In the genomic region with DNA sequence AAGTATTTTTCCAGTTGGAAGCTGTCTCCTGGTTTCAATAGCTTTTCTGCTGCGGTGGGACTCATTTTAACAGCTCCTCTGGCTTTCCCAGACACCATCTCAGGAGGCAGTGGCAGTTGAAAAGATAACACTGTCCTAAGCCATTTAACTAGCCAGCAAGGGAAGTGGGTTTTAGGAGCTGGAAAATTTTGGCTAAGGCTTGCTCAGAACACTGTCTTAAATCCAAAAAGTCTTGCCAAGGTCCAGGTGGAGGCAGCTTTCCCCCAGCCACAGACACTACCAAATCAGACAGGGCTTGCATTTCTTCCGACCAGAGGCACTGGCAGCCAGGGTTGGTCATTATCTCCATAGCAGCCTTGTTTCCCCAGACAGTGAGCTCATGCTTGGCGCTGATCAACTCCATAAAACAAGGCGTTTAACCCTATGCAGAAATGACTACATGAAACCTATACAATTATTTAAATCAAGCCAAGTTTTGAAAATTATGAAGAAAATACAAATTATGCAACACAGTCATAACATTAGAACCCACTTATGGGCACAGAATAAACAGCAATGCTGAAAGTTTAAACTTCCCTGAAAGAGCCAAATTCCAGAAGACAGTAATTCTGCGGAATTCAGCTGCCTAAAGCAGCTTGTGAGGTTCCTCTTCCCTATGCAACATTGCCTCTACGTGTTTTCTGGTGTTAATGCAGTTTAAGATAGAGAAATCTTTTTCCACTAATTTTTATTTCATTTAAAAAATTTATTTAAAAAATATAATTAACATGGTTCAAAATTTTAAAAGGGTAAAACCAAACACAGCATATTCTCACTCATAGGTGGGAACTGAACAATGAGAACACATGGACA, we compare ENCODE assay signal across 12 cellular contexts. TPM values are rescaled to one million over a fixed set of nuclear protein-coding genes. Genes with fewer than 3 reads are reported as not detected.
DNase-seq lines count a peak whose midpoint lies in the region; ATAC-seq lines count a peak whose summit lies in the region.
"Had no signal": no experiment of that assay in that cellular context is flagged by ENCODE, and none has a peak within 500 bp of the region (broad histone marks: within the 10 kb centered on the region; RNA-seq: fewer than 3 reads in every experiment).

No MANE protein-coding gene starts in this region.

- in situ Hi-C loops in GM23248 (cut with MboI), result no loop called here

- no peaks in the 10 kb centered on the region for H3K27me3 ChIP-seq in GM23248 (replicated peaks; ENCODE audit: insufficient read depth)

- H4K20me1 ChIP-seq in GM23248 (ENCODE audit: insufficient read depth), result no peaks in the 10 kb centered on the region

- DNase-seq in GM23248 (peak; percentile 93), caudate nucleus (lab: John Stamatoyannopoulos, UW) (peak in 22 of 61 donors; percentile 1 to 42 (median 20)), hypothalamus (lab: John Stamatoyannopoulos, UW) (peak in 26 of 51 donors; percentile 3 to 59 (median 26)), skeletal muscle cell (ENCODE audit: low read depth) (peak; percentile 56), NCI-H2107 treated with DMSO at 0.1 percent for 48 hours (lab: John Stamatoyannopoulos, UW; ENCODE audit: unreplicated experiment) (no peak), NK-92 (lab: John Stamatoyannopoulos, UW; ENCODE audit: unreplicated experiment) (no peak)
- DNase-seq: activated CD8-positive, alpha-beta memory T cell treated with anti-CD3 and anti-CD28 coated beads, Interleukin-2, amount 50 U/mL, for 4 hours; H7; RPMI8226; stimulated activated CD4-positive, alpha-beta T cell treated with anti-CD3 and anti-CD28 coated beads, Interleukin-1b, Interleukin-23, amount 100 ng/mL, for 48 hours had no signal

- H3K4me2 ChIP-seq in GM23248 (ENCODE audit: unreplicated experiment), result peak overlapping the region; percentile 40

- H3K9me2 ChIP-seq in GM23248 (ENCODE audit: insufficient read depth), result no peaks in the 10 kb centered on the region

- H3F3A ChIP-seq in GM23248 (ENCODE audit: insufficient read depth), result peaks cover 18% of the 10 kb centered on the region; the same call in 1 of the 2 replicates

- no peaks in the 10 kb centered on the region for H3K36me3 ChIP-seq in GM23248 (ENCODE audit: low read depth)

- WGBS in GM23248 (ENCODE audit: low coverage in 1 of 2, low lambda C conversion rate in 2 of 2, missing lambda C conversion rate in 2 of 2), 2 experiments, result 9 to 10% methylated on average over 6 of the region's 6 CpGs

- peak overlapping the region; percentile 38 for H3K4me3 ChIP-seq in GM23248
- H3K4me3 ChIP-seq in skeletal muscle cell (ENCODE audit: low read depth, low read length), result no peak overlapping the region

- H3K4me1 ChIP-seq in GM23248 (ENCODE audit: insufficient read depth), result peaks cover 30% of the 10 kb centered on the region

- H3K79me2 ChIP-seq in GM23248 (ENCODE audit: insufficient read depth), result no peaks in the 10 kb centered on the region

- peak overlapping the region; percentile 61 for H3K9ac ChIP-seq in GM23248

- ATAC-seq in HG02970 (IDR thresholded peaks at IDR 0.05; ENCODE audit: low FRiP score, unreplicated experiment) (no peak), GM19452 (IDR thresholded peaks at IDR 0.05; ENCODE audit: unreplicated experiment) (no peak)

- H3K27ac ChIP-seq in GM23248, result peak overlapping the region; percentile 83
- H3K27ac ChIP-seq in caudate nucleus (ENCODE audit: low read depth, low read length), result peak overlapping the region; percentile 29

- peak overlapping the region; percentile 63 for H2AFZ ChIP-seq in GM23248

- H3K9me3 ChIP-seq in GM23248 (ENCODE audit: low read depth), result no peaks in the 10 kb centered on the region

RNA-seq across cellular contexts. Expression of a gene that starts 25.0 kb away (rescaled TPM):
- 52.7 and 57.5 TPM in 2 replicates for total RNA-seq in GM23248 (2014; rRNA removed; shearing (Covaris generic))
- 252 and 257 TPM in 2 replicates for polyA plus RNA-seq in GM23248 (2016; fragmentation: Nextera tagmentation; extraction: Ambion mirVana)

RNA-seq across cellular contexts. Expression of a gene that starts 31.9 kb away (rescaled TPM):
- total RNA-seq in GM23248 (2014; rRNA removed; shearing (Covaris generic)), result 31.3 and 40.1 TPM in 2 replicates
- polyA plus RNA-seq in GM23248 (2016; fragmentation: Nextera tagmentation; extraction: Ambion mirVana), result 18.9 and 25.8 TPM in 2 replicates

RNA-seq across cellular contexts. Expression of a gene that starts 35.2 kb away (rescaled TPM):
- total RNA-seq in GM23248 (2014; rRNA removed; shearing (Covaris generic)), result 14.2 and 20.3 TPM in 2 replicates
- 12.7 and 13.5 TPM in 2 replicates for polyA plus RNA-seq in GM23248 (2016; fragmentation: Nextera tagmentation; extraction: Ambion mirVana)

RNA-seq across cellular contexts. Expression of a gene that starts 55.3 kb away (rescaled TPM):
- total RNA-seq in GM23248 (2014; rRNA removed; shearing (Covaris generic)), result 0.25 TPM in 1 of 2 replicates, not detected in the other
- not detected in 2 replicates for polyA plus RNA-seq in GM23248 (2016; fragmentation: Nextera tagmentation; extraction: Ambion mirVana)

RNA-seq across cellular contexts. Expression of a gene that starts 56.2 kb away (rescaled TPM):
- total RNA-seq in GM23248 (2014; rRNA removed; shearing (Covaris generic)), result 114 and 117 TPM in 2 replicates
- polyA plus RNA-seq in GM23248 (2016; fragmentation: Nextera tagmentation; extraction: Ambion mirVana), result 130 and 134 TPM in 2 replicates

Comparison
In these comparisons a context has a peak if more than half of its experiments do, and no peak if none do; other contexts are left out.
1. DNase-seq: peak in GM23248 (single experiment), hypothalamus (26 of 51) and skeletal muscle cell (single experiment); none in NCI-H2107 treated with DMSO at 0.1 percent for 48 hours (single experiment) and NK-92 (single experiment).